Comparison of ENCODE assay signal across 16 cellular contexts in the genomic region with DNA sequence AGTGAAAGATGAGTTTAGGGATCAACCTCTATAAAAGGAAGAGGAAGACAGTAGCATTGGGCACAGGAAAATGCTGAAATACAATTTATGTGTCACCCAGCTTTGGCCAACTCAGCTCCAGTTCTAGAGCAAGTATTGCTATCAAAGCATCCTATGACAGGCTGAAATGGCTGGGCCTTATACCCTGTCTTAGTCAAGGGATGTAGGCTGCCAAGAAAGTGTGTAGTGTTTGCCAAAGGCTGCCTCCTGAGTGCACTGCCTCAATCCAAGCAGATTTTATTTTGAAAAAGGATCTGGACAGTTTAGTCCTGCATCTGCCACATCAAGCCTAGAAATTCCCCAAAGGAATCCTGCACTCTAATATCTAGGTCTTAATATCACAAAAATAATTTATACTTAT.
DNase-seq lines count a peak whose midpoint lies in the region; ATAC-seq, FAIRE-seq and TF ChIP-seq lines count a peak whose summit lies in the region.
"Had no signal": no experiment of that assay in that cellular context is flagged by ENCODE, and none has a peak within 500 bp of the region (broad histone marks: within the 10 kb centered on the region; RNA-seq: fewer than 3 reads in every experiment).

No MANE protein-coding gene starts in this region.

- no peak overlapping the region for H3K14ac ChIP-seq in H1 (ENCODE audit: insufficient read length)

- H3K23me2 ChIP-seq in H1 (ENCODE audit: low read depth, low read length), result no peaks in the 10 kb centered on the region

- no peaks in the 10 kb centered on the region for H3K79me2 ChIP-seq in GM23248 (ENCODE audit: insufficient read depth)
- no peaks in the 10 kb centered on the region for H3K79me2 ChIP-seq in H1 (ENCODE audit: control insufficient read depth in 1 of 2, insufficient read depth in 2 of 2, low read length in 2 of 2)

- H3K4me2 ChIP-seq in GM23248 (ENCODE audit: unreplicated experiment) (no peak overlapping the region), H1 (ENCODE audit: insufficient read depth in 1 of 2, low read depth in 2 of 2, low read length in 2 of 2) (0 out of 4 replicates have a peak overlapping the region, but pooled peaks of 1 of the 2 experiments have one; percentile 7)

- H3K79me1 ChIP-seq in H1 (ENCODE audit: low read depth, low read length), result no peaks in the 10 kb centered on the region

- no peak overlapping the region for H3K27ac ChIP-seq in GM23248
- H3K27ac ChIP-seq in H1 (ENCODE audit: low read depth, low read length), result peak overlapping the region; percentile 42; the same call in 1 of the 2 replicates
- H3K27ac ChIP-seq in right lobe of liver, result no peak overlapping the region

- H2BK12ac ChIP-seq in H1 (ENCODE audit: low read depth, low read length), result peak overlapping the region; percentile 72

- ATAC-seq in right lobe of liver (no peak), GM21390 (IDR thresholded peaks at IDR 0.05; ENCODE audit: unreplicated experiment) (no peak)
- ATAC-seq: SK-N-SH treated with all-trans-retinoic acid at 6 μM for 48 hours had no signal

- DNase-seq in GM23248 (peak; percentile 2), NCI-H2171 treated with DMSO at 0.1 percent for 48 hours (lab: John Stamatoyannopoulos, UW) (peak; percentile 35), H1 (ENCODE audit: low read depth in 1 of 2, low spot score in 2 of 2) (no peak), medulla oblongata (ENCODE audit: extremely low spot score) (peak; percentile 34), ACHN (no peak), right lobe of liver (no peak)
- DNase-seq: CD4-positive, alpha-beta T cell; Kasumi-1; NCI-H1436; NCI-H2081; NCI-H345; NCI-H748 treated with DMSO at 0.1 percent for 48 hours had no signal

- H4K5ac ChIP-seq in H1 (ENCODE audit: insufficient read length, low read depth, low read length), result no peak overlapping the region

- H3K27me3 ChIP-seq in GM23248 (replicated peaks; ENCODE audit: insufficient read depth) (no peaks in the 10 kb centered on the region), H1 (replicated peaks in 1 of 4; ENCODE audit: control insufficient read depth in 3 of 4, extremely low read depth in 1 of 4, insufficient read depth in 3 of 4, low read length in 3 of 4) (no peaks in the 10 kb centered on the region), right lobe of liver (no peaks in the 10 kb centered on the region)

- in situ Hi-C loops in GM23248 (cut with MboI), result no loop called here
- in situ Hi-C loops in ACHN (cut with HindIII; ENCODE audit: low pct_ligation_motif_present, low pct_unique_long_range_greater_than_20kb, low sequenced_read_pairs), result no loop called here

- H3K23ac ChIP-seq in H1 (ENCODE audit: insufficient read length), result no peak overlapping the region

- POLR2A ChIA-PET in H1 (lab: Charles Lee; ENCODE audit: partially characterized antibody), result no interaction called here

- H2AFZ ChIP-seq in GM23248, result no peak overlapping the region
- no peak overlapping the region for H2AFZ ChIP-seq in H1 (ENCODE audit: low read length)

- peak overlapping the region; percentile 71 for H4K91ac ChIP-seq in H1 (replicated peaks; ENCODE audit: insufficient read length, low read length)

- no peak for TF ChIP-seq CTCF in H1 (IDR thresholded peaks at IDR 0.05; ENCODE audit: control extremely low read depth in 1 of 3, insufficient read depth in 1 of 3, low read depth in 1 of 3, low read length in 3 of 3)
- TF ChIP-seq CTCF in right lobe of liver (IDR thresholded peaks at IDR 0.05), result no peak

- no peaks in the 10 kb centered on the region for H3K36me3 ChIP-seq in GM23248 (ENCODE audit: low read depth)
- no peaks in the 10 kb centered on the region for H3K36me3 ChIP-seq in H1 (ENCODE audit: control insufficient read depth in 2 of 4, insufficient read depth in 4 of 4, low read length in 3 of 4)
- no peaks in the 10 kb centered on the region for H3K36me3 ChIP-seq in right lobe of liver

- TF ChIP-seq EP300 in H1 (IDR thresholded peaks at IDR 0.05; ENCODE audit: borderline replicate concordance in 1 of 2, low read depth in 2 of 2, low read length in 2 of 2), result no peak

- H4K20me1 ChIP-seq in GM23248 (ENCODE audit: insufficient read depth) (no peaks in the 10 kb centered on the region), H1 (replicated peaks in 1 of 2; ENCODE audit: control insufficient read depth in 1 of 2, insufficient read depth in 2 of 2, low read length in 2 of 2) (no peaks in the 10 kb centered on the region)

- peak overlapping the region; percentile 90 for H3K4ac ChIP-seq in H1 (replicated peaks; ENCODE audit: insufficient read length, low read depth, low read length)

- no peak overlapping the region for H3K56ac ChIP-seq in H1 (replicated peaks; ENCODE audit: insufficient read length, low read depth, low read length)

- H3K9ac ChIP-seq in GM23248 (no peak overlapping the region), H1 (replicated peaks in 1 of 4; ENCODE audit: extremely low read depth in 1 of 4, low read depth in 3 of 4, low read length in 3 of 4) (0 out of 7 replicates have a peak overlapping the region, but pooled peaks of 1 of the 4 experiments have one; percentile 14)

- peaks cover 6% of the 10 kb centered on the region; the same call in 1 of the 2 replicates for H3F3A ChIP-seq in GM23248 (ENCODE audit: insufficient read depth)

- H3K4me1 ChIP-seq in GM23248 (ENCODE audit: insufficient read depth), result peaks cover 15% of the 10 kb centered on the region
- H3K4me1 ChIP-seq in H1 (replicated peaks in 1 of 4; ENCODE audit: control insufficient read depth in 3 of 4, insufficient read depth in 4 of 4, low read length in 3 of 4), result peaks cover 5 to 23% (median 10%) of the 10 kb centered on the region in 4 experiments; a peak in 4 of 7 replicates
- peaks cover 0 to 10% (median 0%) of the 10 kb centered on the region in 4 donors for H3K4me1 ChIP-seq in right lobe of liver

- H3K9me3 ChIP-seq in GM23248 (ENCODE audit: low read depth) (no peaks in the 10 kb centered on the region), H1 (ENCODE audit: insufficient read depth in 2 of 2, low read depth in 1 of 2, low read length in 1 of 2) (no peaks in the 10 kb centered on the region), right lobe of liver (no peaks in the 10 kb centered on the region)

- H2BK120ac ChIP-seq in H1 (replicated peaks; ENCODE audit: low read depth, low read length), result peak overlapping the region; percentile 93

- no peak overlapping the region for H3K4me3 ChIP-seq in GM23248
- no peak overlapping the region for H3K4me3 ChIP-seq in H1 (ENCODE audit: extremely low read depth in 1 of 4, insufficient read depth in 2 of 4, low read depth in 3 of 4, low read length in 4 of 4)
- H3K4me3 ChIP-seq in right lobe of liver, result no peak overlapping the region

- no peak overlapping the region for H4K8ac ChIP-seq in H1 (ENCODE audit: extremely low read depth, insufficient read depth, low read length)

- H3K18ac ChIP-seq in H1 (ENCODE audit: extremely low read depth, low read length), result no peak overlapping the region

- TF ChIP-seq POLR2A in H1 (IDR thresholded peaks at IDR 0.05; ENCODE audit: control extremely low read depth in 1 of 2, low read depth in 2 of 2, low read length in 2 of 2) (no peak), right lobe of liver (IDR thresholded peaks at IDR 0.05) (no peak)

- no peaks in the 10 kb centered on the region; the same call in 1 of the 2 replicates for H3K9me2 ChIP-seq in GM23248 (ENCODE audit: insufficient read depth)

- H2AK5ac ChIP-seq in H1 (ENCODE audit: low read depth, low read length), result peak overlapping the region; percentile 17; the same call in 1 of the 2 replicates

- H2BK15ac ChIP-seq in H1 (ENCODE audit: low read length), result no peak overlapping the region

- CTCF ChIA-PET in H1 (lab: Charles Lee; ENCODE audit: partially characterized antibody), result no interaction called here

- FAIRE-seq in H1 (lab: Jason Lieb, UNC), result no peak
- FAIRE-seq: D721Med, H54 had no signal

- intact Hi-C loops in right lobe of liver (cut with DNase I), result no loop called here

- no peak for TF ChIP-seq RAD21 in H1 (IDR thresholded peaks at IDR 0.05 in 1 of 2, conservative IDR thresholded peaks at IDR 0.05 in 1 of 2; ENCODE audit: low read depth in 2 of 2, low read length in 2 of 2)

- H2BK20ac ChIP-seq in H1 (ENCODE audit: low read length), result peak overlapping the region; percentile 74

- H2BK5ac ChIP-seq in H1 (ENCODE audit: low read depth, low read length), result peak overlapping the region; percentile 84; the same call in 1 of the 2 replicates

TF ChIP-seq in H1, 55 proteins besides CTCF, POLR2A, EP300 and RAD21 (continues in another document):
- TF ChIP-seq SUZ12 (IDR thresholded peaks at IDR 0.05; ENCODE audit: low read length) (no peak), TEAD4 (IDR thresholded peaks at IDR 0.05; ENCODE audit: low read depth, low read length) (no peak), KDM1A (IDR thresholded peaks at IDR 0.05; ENCODE audit: borderline replicate concordance, low read length) (no peak), BACH1 (IDR thresholded peaks at IDR 0.05; ENCODE audit: low read length) (no peak), KDM5A (IDR thresholded peaks at IDR 0.05; ENCODE audit: low read length) (no peak), SAP30 (IDR thresholded peaks at IDR 0.05; ENCODE audit: insufficient read depth, insufficient replicate concordance, low read length) (no peak), CEBPB (IDR thresholded peaks at IDR 0.05; ENCODE audit: low read depth, low read length) (no peak), SP2 (IDR thresholded peaks at IDR 0.05; ENCODE audit: low read length) (no peak), KDM4A (IDR thresholded peaks at IDR 0.05; ENCODE audit: low read depth, low read length, severe bottlenecking) (no peak), ZNF274 (IDR thresholded peaks at IDR 0.05; ENCODE audit: borderline replicate concordance, extremely low read depth, low read length) (no peak), USF2 (IDR thresholded peaks at IDR 0.05; ENCODE audit: low read length) (no peak), BCL11A (IDR thresholded peaks at IDR 0.05; ENCODE audit: low read depth in 2 of 2, low read length in 2 of 2) (no peak), RBBP5 (IDR thresholded peaks at IDR 0.05; ENCODE audit: borderline replicate concordance, low read depth, low read length) (no peak), GABPA (IDR thresholded peaks at IDR 0.05; ENCODE audit: borderline replicate concordance, insufficient read depth, low read length) (no peak)
- TF ChIP-seq, protein P1, sequence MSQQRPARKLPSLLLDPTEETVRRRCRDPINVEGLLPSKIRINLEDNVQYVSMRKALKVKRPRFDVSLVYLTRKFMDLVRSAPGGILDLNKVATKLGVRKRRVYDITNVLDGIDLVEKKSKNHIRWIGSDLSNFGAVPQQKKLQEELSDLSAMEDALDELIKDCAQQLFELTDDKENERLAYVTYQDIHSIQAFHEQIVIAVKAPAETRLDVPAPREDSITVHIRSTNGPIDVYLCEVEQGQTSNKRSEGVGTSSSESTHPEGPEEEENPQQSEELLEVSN (IDR thresholded peaks at IDR 0.05), result no peak

Comparison
In these comparisons a context has a peak if more than half of its experiments do, and no peak if none do; other contexts are left out.
1. DNase-seq: peak in GM23248 (single experiment), NCI-H2171 treated with DMSO at 0.1 percent for 48 hours (single experiment) and medulla oblongata (single experiment); none in H1 (0 of 2), ACHN (single experiment) and right lobe of liver (0 of 3).